Comparison of ENCODE assay signal across 1 cellular context in genomic region chr4:187469627-187470026, GRCh38.
TF ChIP-seq lines count a peak whose summit lies in the region.

No MANE protein-coding gene starts in this region.

TF ChIP-seq in IMR-90, 13 proteins besides CTCF, POLR2A, EP300 and RAD21:
- TF ChIP-seq MAZ (IDR thresholded peaks at IDR 0.05; ENCODE audit: borderline replicate concordance, low read depth, low read length) = no peak
- TF ChIP-seq BHLHE40 (IDR thresholded peaks at IDR 0.05; ENCODE audit: low read depth, low read length) = no peak
- TF ChIP-seq, protein P1, sequence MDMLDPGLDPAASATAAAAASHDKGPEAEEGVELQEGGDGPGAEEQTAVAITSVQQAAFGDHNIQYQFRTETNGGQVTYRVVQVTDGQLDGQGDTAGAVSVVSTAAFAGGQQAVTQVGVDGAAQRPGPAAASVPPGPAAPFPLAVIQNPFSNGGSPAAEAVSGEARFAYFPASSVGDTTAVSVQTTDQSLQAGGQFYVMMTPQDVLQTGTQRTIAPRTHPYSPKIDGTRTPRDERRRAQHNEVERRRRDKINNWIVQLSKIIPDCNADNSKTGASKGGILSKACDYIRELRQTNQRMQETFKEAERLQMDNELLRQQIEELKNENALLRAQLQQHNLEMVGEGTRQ (IDR thresholded peaks at IDR 0.05; ENCODE audit: low read depth, low read length) = no peak
- TF ChIP-seq RCOR1 (IDR thresholded peaks at IDR 0.05; ENCODE audit: insufficient replicate concordance, low read length) = no peak
- TF ChIP-seq SMC3 (IDR thresholded peaks at IDR 0.05; ENCODE audit: low read depth, low read length) = no peak
- TF ChIP-seq CHD1 (IDR thresholded peaks at IDR 0.05; ENCODE audit: low read depth, low read length) = no peak
- TF ChIP-seq CEBPB (IDR thresholded peaks at IDR 0.05; ENCODE audit: low read depth, low read length) = no peak
- TF ChIP-seq NFE2L2 (IDR thresholded peaks at IDR 0.05; ENCODE audit: low read depth, low read length) = no peak
- TF ChIP-seq RFX5 (IDR thresholded peaks at IDR 0.05; ENCODE audit: low read depth, low read length) = no peak
- TF ChIP-seq, protein P2, sequence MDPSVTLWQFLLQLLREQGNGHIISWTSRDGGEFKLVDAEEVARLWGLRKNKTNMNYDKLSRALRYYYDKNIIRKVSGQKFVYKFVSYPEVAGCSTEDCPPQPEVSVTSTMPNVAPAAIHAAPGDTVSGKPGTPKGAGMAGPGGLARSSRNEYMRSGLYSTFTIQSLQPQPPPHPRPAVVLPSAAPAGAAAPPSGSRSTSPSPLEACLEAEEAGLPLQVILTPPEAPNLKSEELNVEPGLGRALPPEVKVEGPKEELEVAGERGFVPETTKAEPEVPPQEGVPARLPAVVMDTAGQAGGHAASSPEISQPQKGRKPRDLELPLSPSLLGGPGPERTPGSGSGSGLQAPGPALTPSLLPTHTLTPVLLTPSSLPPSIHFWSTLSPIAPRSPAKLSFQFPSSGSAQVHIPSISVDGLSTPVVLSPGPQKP (IDR thresholded peaks at IDR 0.05; ENCODE audit: borderline replicate concordance, low read depth, low read length) = no peak
- TF ChIP-seq MAFK (IDR thresholded peaks at IDR 0.05; ENCODE audit: low read depth, low read length) = no peak
- no peak for TF ChIP-seq MXI1 (IDR thresholded peaks at IDR 0.05; ENCODE audit: borderline replicate concordance, low read depth, low read length)
- no peak for TF ChIP-seq FOS (IDR thresholded peaks at IDR 0.05; ENCODE audit: low read depth, low read length)
